ENCODE assay signal across 1 cellular context in the genomic region with DNA sequence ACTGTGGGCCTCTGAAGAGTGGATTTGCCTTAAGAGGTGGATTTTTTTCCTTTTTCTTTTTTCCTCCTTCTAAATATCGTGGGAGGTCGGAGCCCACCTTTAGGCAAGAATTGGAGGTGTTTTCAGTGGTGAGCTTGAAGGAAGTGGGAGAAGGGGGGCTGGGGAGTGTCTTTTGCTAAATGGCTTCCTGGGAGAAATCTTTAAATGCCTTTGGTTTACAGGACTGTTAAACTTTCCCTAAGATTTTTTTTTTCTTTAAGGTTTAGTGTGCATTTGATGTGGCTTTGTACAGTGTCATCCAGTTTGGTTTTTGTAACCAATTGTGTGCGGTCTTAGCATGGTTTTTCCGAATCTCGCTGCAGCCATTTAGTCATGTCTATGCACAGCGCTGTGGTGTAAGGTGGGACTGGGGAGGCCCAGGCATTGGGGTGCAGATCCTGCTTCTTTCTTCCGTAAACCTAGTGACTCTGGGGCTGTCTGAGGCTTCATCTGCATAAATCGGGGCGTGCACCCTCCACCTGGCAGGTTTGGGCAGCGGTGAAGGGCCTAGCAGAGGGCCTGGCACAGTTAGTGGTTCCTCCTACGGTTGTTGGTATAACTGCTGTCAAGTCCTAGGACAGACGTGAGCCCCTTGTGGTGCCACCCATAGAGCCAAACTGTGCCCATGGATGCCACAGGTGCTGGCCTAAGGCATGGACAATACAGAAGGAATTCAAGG.
TF ChIP-seq lines count a peak whose summit lies in the region.

No MANE protein-coding gene starts in this region.

TF ChIP-seq in IMR-90, 13 proteins besides CTCF, POLR2A, EP300 and RAD21 (continued from another document):
- TF ChIP-seq FOS (IDR thresholded peaks at IDR 0.05; ENCODE audit: low read depth, low read length) (no peak), MXI1 (IDR thresholded peaks at IDR 0.05; ENCODE audit: borderline replicate concordance, low read depth, low read length) (no peak), CHD1 (IDR thresholded peaks at IDR 0.05; ENCODE audit: low read depth, low read length) (no peak), SMC3 (IDR thresholded peaks at IDR 0.05; ENCODE audit: low read depth, low read length) (no peak), BHLHE40 (IDR thresholded peaks at IDR 0.05; ENCODE audit: low read depth, low read length) (no peak), MAFK (IDR thresholded peaks at IDR 0.05; ENCODE audit: low read depth, low read length) (no peak), MAZ (IDR thresholded peaks at IDR 0.05; ENCODE audit: borderline replicate concordance, low read depth, low read length) (no peak; the same call in 1 of the 2 replicates)
- TF ChIP-seq, protein P1, sequence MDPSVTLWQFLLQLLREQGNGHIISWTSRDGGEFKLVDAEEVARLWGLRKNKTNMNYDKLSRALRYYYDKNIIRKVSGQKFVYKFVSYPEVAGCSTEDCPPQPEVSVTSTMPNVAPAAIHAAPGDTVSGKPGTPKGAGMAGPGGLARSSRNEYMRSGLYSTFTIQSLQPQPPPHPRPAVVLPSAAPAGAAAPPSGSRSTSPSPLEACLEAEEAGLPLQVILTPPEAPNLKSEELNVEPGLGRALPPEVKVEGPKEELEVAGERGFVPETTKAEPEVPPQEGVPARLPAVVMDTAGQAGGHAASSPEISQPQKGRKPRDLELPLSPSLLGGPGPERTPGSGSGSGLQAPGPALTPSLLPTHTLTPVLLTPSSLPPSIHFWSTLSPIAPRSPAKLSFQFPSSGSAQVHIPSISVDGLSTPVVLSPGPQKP (IDR thresholded peaks at IDR 0.05; ENCODE audit: borderline replicate concordance, low read depth, low read length): no peak
